1 cellular context compared by ENCODE assay signal in genomic region chr4:139710073-139710472, GRCh38.
TF ChIP-seq lines count a peak whose summit lies in the region.

No MANE protein-coding gene starts in this region.

TF ChIP-seq in HepG2, 621 proteins besides CTCF, POLR2A, EP300 and RAD21 (continued from another document):
- no peak for TF ChIP-seq ZBTB3 (CRISPR knock-in tag; IDR thresholded peaks at IDR 0.05; ENCODE audit: borderline replicate concordance, low read depth)
TF ChIP-seq in HepG2: peak in this region for 1.
